Comparison of ENCODE assay signal across 12 cellular contexts in genomic region chr5:56569576-56569975, GRCh38.
DNase-seq lines count a peak whose midpoint lies in the region; ATAC-seq and TF ChIP-seq lines count a peak whose summit lies in the region.
"Had no signal": no experiment of that assay in that cellular context is flagged by ENCODE, and none has a peak within 500 bp of the region (broad histone marks: within the 10 kb centered on the region; RNA-seq: fewer than 3 reads in every experiment).

No MANE protein-coding gene starts in this region.

- DNase-seq in EL (peak; percentile 71), NCI-H226 (peak; percentile 44), esophagus squamous epithelium (lab: John Stamatoyannopoulos, UW) (no peak), omental fat pad (ENCODE audit: low spot score) (no peak), NCI-H187 (lab: John Stamatoyannopoulos, UW) (no peak)
- no peak for DNase-seq in central memory CD4-positive, alpha-beta T cell
- DNase-seq: amniotic stem cell, NCI-H1105 had no signal

- no peaks in the 10 kb centered on the region for H3K36me3 ChIP-seq in esophagus squamous epithelium
- H3K36me3 ChIP-seq: prostate gland, thoracic aorta had no signal

- TF ChIP-seq POLR2A in esophagus squamous epithelium (IDR thresholded peaks at IDR 0.05) = no peak

- no peaks in the 10 kb centered on the region for H3K9me3 ChIP-seq in esophagus squamous epithelium
- H3K9me3 ChIP-seq: prostate gland, thoracic aorta had no signal

- WGBS in esophagus squamous epithelium, 2 donors = 6 to 7% methylated on average over 1 of the region's 1 CpG

- no peak overlapping the region for H3K4me3 ChIP-seq in esophagus squamous epithelium
- H3K4me3 ChIP-seq: prostate gland, thoracic aorta had no signal

- intact Hi-C loops in esophagus squamous epithelium (cut with DNase I) = no loop called here

- TF ChIP-seq CTCF in esophagus squamous epithelium (IDR thresholded peaks at IDR 0.05) = no peak
- TF ChIP-seq CTCF in omental fat pad (IDR thresholded peaks at IDR 0.05) = no peak

- peaks cover 6 to 36% (median 21%) of the 10 kb centered on the region in 3 donors for H3K4me1 ChIP-seq in esophagus squamous epithelium
- H3K4me1 ChIP-seq: prostate gland had no signal

- H3K27me3 ChIP-seq in esophagus squamous epithelium = no peaks in the 10 kb centered on the region

- H3K27ac ChIP-seq in esophagus squamous epithelium = peak overlapping the region; percentile 16 to 59 (median 23)
- H3K27ac ChIP-seq: prostate gland had no signal

- peak; percentile 81 for ATAC-seq in omental fat pad (ENCODE audit: low FRiP score)
- ATAC-seq in HG03139 (IDR thresholded peaks at IDR 0.05; ENCODE audit: unreplicated experiment) = no peak
- no peak for ATAC-seq in GM21367 (IDR thresholded peaks at IDR 0.05; ENCODE audit: unreplicated experiment)

Comparison
In these comparisons a context has a peak if more than half of its experiments do, and no peak if none do; other contexts are left out.
1. DNase-seq: peak in EL (single experiment) and NCI-H226 (single experiment); none in esophagus squamous epithelium (single experiment), omental fat pad (single experiment), central memory CD4-positive, alpha-beta T cell (single experiment) and NCI-H187 (0 of 2).